Comparison of ENCODE assay signal across 26 cellular contexts in the genomic region with DNA sequence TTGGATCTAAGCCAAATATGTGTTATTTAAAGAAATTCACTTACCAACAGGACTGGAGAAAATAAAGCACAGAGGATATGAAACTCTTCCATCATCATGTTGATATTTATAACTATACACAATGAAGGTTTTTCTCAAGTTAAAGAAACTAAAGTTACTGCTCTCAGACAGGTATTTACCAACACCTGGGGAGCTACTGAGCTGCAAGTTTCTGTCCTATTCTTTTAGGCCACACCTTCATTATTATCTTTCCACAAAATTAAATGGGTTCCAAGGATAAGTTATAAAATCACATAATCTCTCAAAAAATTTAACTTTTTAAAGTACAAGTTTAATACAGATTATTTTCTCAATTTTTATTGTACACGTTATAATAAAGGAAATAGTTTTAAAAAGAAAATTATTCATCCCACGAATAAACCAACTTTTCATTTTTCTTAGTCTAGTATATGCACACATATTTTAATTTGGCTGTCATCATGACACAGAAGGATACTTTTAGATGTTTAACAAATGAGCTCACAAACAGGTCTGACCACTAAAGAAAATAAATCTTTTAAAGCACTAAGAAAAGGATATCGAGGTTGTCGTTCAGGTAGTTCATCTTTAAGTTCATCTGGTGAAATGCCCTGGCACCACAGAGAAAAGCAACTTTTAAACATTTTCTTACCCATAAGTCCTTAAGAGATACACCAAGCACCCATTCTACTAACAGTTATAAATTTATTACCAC. TPM values are rescaled to one million over a fixed set of nuclear protein-coding genes. Genes with fewer than 3 reads are reported as not detected.
A peak's percentile ranks its signal among the peaks of the same experiment; 100 is the strongest.
DNase-seq lines count a peak whose midpoint lies in the region; FAIRE-seq and TF ChIP-seq lines count a peak whose summit lies in the region.
"Had no signal": no experiment of that assay in that cellular context is flagged by ENCODE, and none has a peak within 500 bp of the region (broad histone marks: within the 10 kb centered on the region; RNA-seq: fewer than 3 reads in every experiment).

No MANE protein-coding gene starts in this region.

- no peak overlapping the region for H2BK120ac ChIP-seq in trophoblast cell (ENCODE audit: insufficient read depth, low read length, poor library complexity)

- H3K9ac ChIP-seq in trophoblast cell (ENCODE audit: low read length) = no peak overlapping the region
- H3K9ac ChIP-seq: BLaER1 treated with 17β-estradiol and CSF1 and Interleukin-3, amounts not matched to agents 10 nM and 100 nM; neural progenitor cell had no signal

- no peak overlapping the region for H3K18ac ChIP-seq in trophoblast cell (ENCODE audit: low read length)

- no peak overlapping the region for H3K23ac ChIP-seq in trophoblast cell (ENCODE audit: low read length)

- H3K4me1 ChIP-seq in OCI-LY7 (ENCODE audit: insufficient read depth, low read length, poor library complexity, severe bottlenecking) (peaks cover 54% of the 10 kb centered on the region), trophoblast cell (ENCODE audit: control insufficient read depth in 1 of 2, insufficient read depth in 2 of 2, low read length in 2 of 2) (no peaks in the 10 kb centered on the region), tibial artery (peaks cover 0 to 36% (median 5%) of the 10 kb centered on the region in 4 donors)
- H3K4me1 ChIP-seq: body of pancreas, neural progenitor cell, uterus had no signal

- no peaks in the 10 kb centered on the region for H3K79me1 ChIP-seq in trophoblast cell (ENCODE audit: low read length)

- H3K4me2 ChIP-seq in OCI-LY7 (ENCODE audit: low read length) (peak overlapping the region; percentile 25), trophoblast cell (ENCODE audit: low read length) (no peak overlapping the region)
- H3K4me2 ChIP-seq: neural progenitor cell had no signal

- peaks cover 59% of the 10 kb centered on the region for H3K79me2 ChIP-seq in OCI-LY7 (ENCODE audit: insufficient read depth, low read depth, low read length)
- no peaks in the 10 kb centered on the region for H3K79me2 ChIP-seq in trophoblast cell (ENCODE audit: control insufficient read depth, insufficient read depth, low read length, poor library complexity)

- H4K91ac ChIP-seq in trophoblast cell (ENCODE audit: low read depth, low read length) = no peak overlapping the region

- no peak overlapping the region for H3K4ac ChIP-seq in trophoblast cell (ENCODE audit: low read depth, low read length)

- H4K8ac ChIP-seq in trophoblast cell (ENCODE audit: low read depth, low read length) = no peak overlapping the region

- no peak overlapping the region for H2AFZ ChIP-seq in OCI-LY7 (ENCODE audit: low read length)
- H2AFZ ChIP-seq in trophoblast cell (ENCODE audit: insufficient read depth, low read length, poor library complexity) = no peak overlapping the region
- H2AFZ ChIP-seq: neural progenitor cell had no signal

- H2AK5ac ChIP-seq in trophoblast cell (ENCODE audit: low read length) = no peak overlapping the region

- BruUV-seq in OCI-LY7 (replicated peaks; lab: Mats Ljungman, UMichigan) = no TSS peak

- POLR2A ChIA-PET in OCI-LY7 (lab: Charles Lee) = interaction anchor here (0.6 to 3.6 kb wide), 3 partner anchors 8 to 862 kb away, joined by 3 to 20 read pairs (median 3); no protein-coding TSS in a partner anchor

- peak; percentile 70 for FAIRE-seq in endometrium (lab: Jason Lieb, UNC)

- H3K14ac ChIP-seq in trophoblast cell (ENCODE audit: low read length) = no peak overlapping the region

- H3K36me3 ChIP-seq in OCI-LY7 (ENCODE audit: insufficient read depth, low read length) (peaks cover 71% of the 10 kb centered on the region), trophoblast cell (ENCODE audit: control insufficient read depth in 1 of 2, insufficient read depth in 2 of 2, low read length in 2 of 2) (peaks cover 0 to 4% of the 10 kb centered on the region in 2 experiments), tibial artery (peaks cover 14 to 28% (median 21%) of the 10 kb centered on the region in 3 donors)
- H3K36me3 ChIP-seq: uterus had no signal

- WGBS in trophoblast cell (ENCODE audit: extremely low coverage, insufficient coverage, insufficient read length) = no CpG with 5 or more reads among the region's 4 CpGs

- intact Hi-C loops in OCI-LY7 (cut with micrococcal nuclease; ENCODE audit: unreplicated experiment) = no loop called here
- intact Hi-C loops in tibial artery (cut with DNase I; ENCODE audit: low total_unique reads) = no loop called here

- H3K27me3 ChIP-seq in trophoblast cell (ENCODE audit: insufficient read depth, low read length) = no peaks in the 10 kb centered on the region
- no peaks in the 10 kb centered on the region for H3K27me3 ChIP-seq in tibial artery
- H3K27me3 ChIP-seq: adrenal gland; BLaER1 treated with 17β-estradiol and CSF1 and Interleukin-3, amounts not matched to agents 10 nM and 100 nM; body of pancreas; neural progenitor cell; right atrium auricular region; testis; uterus had no signal

- H3K9me3 ChIP-seq in OCI-LY7 (ENCODE audit: low read length) (no peaks in the 10 kb centered on the region; the same call in 1 of the 2 replicates), trophoblast cell (ENCODE audit: insufficient read depth, low read depth, low read length) (no peaks in the 10 kb centered on the region), tibial artery (no peaks in the 10 kb centered on the region)
- H3K9me3 ChIP-seq: body of pancreas, right atrium auricular region, testis, uterus had no signal

- H3K4me3 ChIP-seq in OCI-LY7 (ENCODE audit: low read depth, low read length, poor library complexity, severe bottlenecking) (no peak overlapping the region), trophoblast cell (ENCODE audit: low read depth, low read length) (no peak overlapping the region), tibial artery (no peak overlapping the region)
- H3K4me3 ChIP-seq: adrenal gland; BLaER1 treated with 17β-estradiol and CSF1 and Interleukin-3, amounts not matched to agents 10 nM and 100 nM; body of pancreas; neural progenitor cell; right atrium auricular region; testis; uterus had no signal

- CTCF ChIA-PET in OCI-LY7 (lab: Charles Lee; ENCODE audit: unreplicated experiment) = interaction anchor here (0.5 to 1.6 kb wide), 2 partner anchors 28 to 84 kb away, joined by 3 read pairs; partner anchors contain the start of genes CDKN3 and CGRRF1

- H4K12ac ChIP-seq in trophoblast cell (ENCODE audit: low read depth, low read length) = no peak overlapping the region

- H3K9me2 ChIP-seq in OCI-LY7 (ENCODE audit: insufficient read depth, low read length) = no peaks in the 10 kb centered on the region

- H3K27ac ChIP-seq in OCI-LY7 (ENCODE audit: low read depth, low read length, poor library complexity, severe bottlenecking) (peak overlapping the region; percentile 17), trophoblast cell (ENCODE audit: low read depth, low read length) (no peak overlapping the region), tibial artery (no peak overlapping the region)
- H3K27ac ChIP-seq: adrenal gland; BLaER1 treated with 17β-estradiol and CSF1 and Interleukin-3, amounts not matched to agents 10 nM and 100 nM; body of pancreas; neural progenitor cell; right atrium auricular region; testis; uterus had no signal

- H2BK12ac ChIP-seq in trophoblast cell (ENCODE audit: low read length) = no peak overlapping the region

- no peaks in the 10 kb centered on the region for H4K20me1 ChIP-seq in OCI-LY7 (ENCODE audit: insufficient read depth, low read length)

- DNase-seq in EL (peak; percentile 23), OCI-LY7 (ENCODE audit: low spot score) (no peak), trophoblast cell (peak; percentile 4 to 81), tibial artery (no peak), DMS 273 treated with DMSO at 0.1 percent for 48 hours (lab: John Stamatoyannopoulos, UW) (no peak)
- no peak for DNase-seq in activated CD8-positive, alpha-beta memory T cell treated with anti-CD3 and anti-CD28 coated beads for 24 hours
- DNase-seq: activated CD4-positive, alpha-beta memory T cell treated with anti-CD3 and anti-CD28 coated beads, Interleukin-2, amount 10 ng/mL, durations not matched to agents 7 days and 5 days; activated CD8-positive, alpha-beta memory T cell treated with anti-CD3 and anti-CD28 coated beads, Interleukin-2, amount 50 U/mL, for 48 hours; activated naive CD4-positive, alpha-beta T cell treated with anti-CD3 and anti-CD28 coated beads for 36 hours; adrenal gland; body of pancreas; immature natural killer cell; NCI-H1105; NCI-H187; NCI-H2171; NCI-H510A treated with DMSO at 0.1 percent for 48 hours; posterior cingulate gyrus; small intestine; stimulated activated naive CD8-positive, alpha-beta T cell treated with anti-CD3 and anti-CD28 coated beads, Interleukin-15, Interleukin-2, amounts not matched to agents 100 U/mL and 50 U/mL, for 24 hours; T-helper 2 cell; testis; uterus had no signal

- no peak for TF ChIP-seq CTCF in OCI-LY7 (conservative IDR thresholded peaks at IDR 0.05; ENCODE audit: low read length)
- no peak for TF ChIP-seq CTCF in tibial artery (IDR thresholded peaks at IDR 0.05)

- H2BK5ac ChIP-seq in trophoblast cell (ENCODE audit: low read depth, low read length, poor library complexity) = no peak overlapping the region

RNA-seq across cellular contexts. Expression of gene GMFB, which starts 7.8 kb away (rescaled TPM):
- 45.7 and 61.3 TPM in 2 replicates for total RNA-seq in OCI-LY7 (2014; rRNA removed; shearing (Covaris generic))
- total RNA-seq in OCI-LY7 (2022) = 81.7 and 82.2 TPM in 2 replicates
- 25.7 and 26.5 TPM in 2 replicates for polyA plus RNA-seq in trophoblast cell (2013)

RNA-seq across cellular contexts. Expression of gene CGRRF1, which starts 28.7 kb away (rescaled TPM):
- 8.4 and 10.0 TPM in 2 replicates for total RNA-seq in OCI-LY7 (2014; rRNA removed; shearing (Covaris generic))
- 11.8 and 13.4 TPM in 2 replicates for total RNA-seq in OCI-LY7 (2022)
- 7.0 and 8.6 TPM in 2 replicates for polyA plus RNA-seq in trophoblast cell (2013)

RNA-seq across cellular contexts. Expression of gene CNIH1, which starts 39.8 kb away (rescaled TPM):
- total RNA-seq in OCI-LY7 (2014; rRNA removed; shearing (Covaris generic)) = 18.7 and 29.7 TPM in 2 replicates
- total RNA-seq in OCI-LY7 (2022) = 96.6 and 109 TPM in 2 replicates
- 86.6 and 86.7 TPM in 2 replicates for polyA plus RNA-seq in trophoblast cell (2013)

Comparison
In these comparisons a context has a peak if more than half of its experiments do, and no peak if none do; other contexts are left out.
1. DNase-seq: peak in EL (single experiment) and trophoblast cell (2 of 2); none in OCI-LY7 (single experiment), activated CD8-positive, alpha-beta memory T cell treated with anti-CD3 and anti-CD28 coated beads for 24 hours (single experiment), tibial artery (0 of 2) and DMS 273 treated with DMSO at 0.1 percent for 48 hours (single experiment).